ENCODE assay signal across 1 cellular context in genomic region chr11:127074151-127074761, GRCh38.
TF ChIP-seq lines count a peak whose summit lies in the region.

No MANE protein-coding gene starts in this region.

TF ChIP-seq in GM12878, 131 proteins besides CTCF, POLR2A, EP300 and RAD21 (continued from another document and continues in another):
- TF ChIP-seq, protein P1, sequence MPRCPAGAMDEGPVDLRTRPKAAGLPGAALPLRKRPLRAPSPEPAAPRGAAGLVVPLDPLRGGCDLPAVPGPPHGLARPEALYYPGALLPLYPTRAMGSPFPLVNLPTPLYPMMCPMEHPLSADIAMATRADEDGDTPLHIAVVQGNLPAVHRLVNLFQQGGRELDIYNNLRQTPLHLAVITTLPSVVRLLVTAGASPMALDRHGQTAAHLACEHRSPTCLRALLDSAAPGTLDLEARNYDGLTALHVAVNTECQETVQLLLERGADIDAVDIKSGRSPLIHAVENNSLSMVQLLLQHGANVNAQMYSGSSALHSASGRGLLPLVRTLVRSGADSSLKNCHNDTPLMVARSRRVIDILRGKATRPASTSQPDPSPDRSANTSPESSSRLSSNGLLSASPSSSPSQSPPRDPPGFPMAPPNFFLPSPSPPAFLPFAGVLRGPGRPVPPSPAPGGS (IDR thresholded peaks at IDR 0.05; ENCODE audit: borderline replicate concordance, insufficient read depth, low read depth, low read length, poor library complexity, severe bottlenecking) = no peak
- no peak for TF ChIP-seq SREBF1 (IDR thresholded peaks at IDR 0.05; ENCODE audit: low read length)
- TF ChIP-seq MEF2A (IDR thresholded peaks at IDR 0.05; ENCODE audit: insufficient read depth, low read depth, low read length) = no peak
- no peak for TF ChIP-seq SIN3A (IDR thresholded peaks at IDR 0.05; ENCODE audit: low read depth, low read length)
- TF ChIP-seq IKZF1 (conservative IDR thresholded peaks at IDR 0.05) = peak; percentile 57
- peak; percentile 89 for TF ChIP-seq PBX3 (IDR thresholded peaks at IDR 0.05; ENCODE audit: insufficient replicate concordance, low read depth, low read length)
- TF ChIP-seq NRF1 (conservative IDR thresholded peaks at IDR 0.05; ENCODE audit: low read depth, low read length) = no peak
- TF ChIP-seq TBL1XR1 (IDR thresholded peaks at IDR 0.05; ENCODE audit: low read depth, low read length) = no peak
- no peak for TF ChIP-seq CHD1 (IDR thresholded peaks at IDR 0.05; ENCODE audit: low read depth, low read length)
- peak; percentile 92 for TF ChIP-seq RUNX3 (IDR thresholded peaks at IDR 0.05; ENCODE audit: low read length)
- peak; percentile 57 to 76 for TF ChIP-seq IKZF2 (IDR thresholded peaks at IDR 0.05)
- TF ChIP-seq SIX5 (IDR thresholded peaks at IDR 0.05; ENCODE audit: low read depth, low read length, severe bottlenecking) = no peak
- TF ChIP-seq IRF5 (IDR thresholded peaks at IDR 0.05; ENCODE audit: borderline replicate concordance) = no peak
- TF ChIP-seq PRDM15 (CRISPR knock-in tag; IDR thresholded peaks at IDR 0.05) = no peak
- TF ChIP-seq PAX8 (IDR thresholded peaks at IDR 0.05) = no peak
- no peak for TF ChIP-seq POU2F2 (IDR thresholded peaks at IDR 0.05; ENCODE audit: borderline replicate concordance, low read depth, low read length)
- TF ChIP-seq MEF2B (IDR thresholded peaks at IDR 0.05; ENCODE audit: partially characterized antibody, poor library complexity, severe bottlenecking) = peak; percentile 61
- TF ChIP-seq MTA2 (IDR thresholded peaks at IDR 0.05; ENCODE audit: low read depth) = peak; percentile 79
- no peak for TF ChIP-seq CEBPB (IDR thresholded peaks at IDR 0.05; ENCODE audit: borderline replicate concordance in 1 of 2, low read depth in 2 of 2, low read length in 2 of 2)
- TF ChIP-seq NFYA (IDR thresholded peaks at IDR 0.05; ENCODE audit: borderline replicate concordance, low read depth, low read length) = no peak
- no peak for TF ChIP-seq E2F4 (IDR thresholded peaks at IDR 0.05; ENCODE audit: low read depth, low read length)
- TF ChIP-seq IRF3 (IDR thresholded peaks at IDR 0.05) = no peak
- TF ChIP-seq MYC (IDR thresholded peaks at IDR 0.05; ENCODE audit: insufficient read depth, insufficient read length, insufficient replicate concordance, low read length, severe bottlenecking) = no peak
- no peak for TF ChIP-seq ETV6 (conservative IDR thresholded peaks at IDR 0.05 in 1 of 2, IDR thresholded peaks at IDR 0.05 in 1 of 2; ENCODE audit: borderline replicate concordance in 1 of 2, low read depth in 1 of 2)
- TF ChIP-seq ZNF687 (IDR thresholded peaks at IDR 0.05) = no peak
- no peak for TF ChIP-seq WRNIP1 (IDR thresholded peaks at IDR 0.05; ENCODE audit: borderline replicate concordance, low read depth, low read length)
- no peak for TF ChIP-seq HDAC6 (IDR thresholded peaks at IDR 0.05; ENCODE audit: unreplicated experiment)
- TF ChIP-seq CREM (IDR thresholded peaks at IDR 0.05; ENCODE audit: low read depth) = peak; percentile 16; the same call in 1 of the 2 replicates
- peak; percentile 100 for TF ChIP-seq TCF3 (IDR thresholded peaks at IDR 0.05; ENCODE audit: borderline replicate concordance, insufficient read depth, low read depth, low read length)
- TF ChIP-seq PAX5 (IDR thresholded peaks at IDR 0.05; ENCODE audit: borderline replicate concordance, low read depth, low read length) = peak; percentile 69; the same call in 1 of the 2 replicates
- TF ChIP-seq MXI1 (IDR thresholded peaks at IDR 0.05; ENCODE audit: low read depth, low read length) = no peak
- no peak for TF ChIP-seq SREBF2 (IDR thresholded peaks at IDR 0.05; ENCODE audit: low read length)
- TF ChIP-seq, protein P2, sequence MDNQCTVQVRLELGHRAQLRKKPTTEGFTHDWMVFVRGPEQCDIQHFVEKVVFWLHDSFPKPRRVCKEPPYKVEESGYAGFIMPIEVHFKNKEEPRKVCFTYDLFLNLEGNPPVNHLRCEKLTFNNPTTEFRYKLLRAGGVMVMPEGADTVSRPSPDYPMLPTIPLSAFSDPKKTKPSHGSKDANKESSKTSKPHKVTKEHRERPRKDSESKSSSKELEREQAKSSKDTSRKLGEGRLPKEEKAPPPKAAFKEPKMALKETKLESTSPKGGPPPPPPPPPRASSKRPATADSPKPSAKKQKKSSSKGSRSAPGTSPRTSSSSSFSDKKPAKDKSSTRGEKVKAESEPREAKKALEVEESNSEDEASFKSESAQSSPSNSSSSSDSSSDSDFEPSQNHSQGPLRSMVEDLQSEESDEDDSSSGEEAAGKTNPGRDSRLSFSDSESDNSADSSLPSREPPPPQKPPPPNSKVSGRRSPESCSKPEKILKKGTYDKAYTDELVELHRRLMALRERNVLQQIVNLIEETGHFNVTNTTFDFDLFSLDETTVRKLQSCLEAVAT (IDR thresholded peaks at IDR 0.05) = peak; percentile 93
- TF ChIP-seq NFIC (IDR thresholded peaks at IDR 0.05; ENCODE audit: low read depth, low read length) = 0 out of 2 replicates have a peak, but pooled peaks have one; percentile 18
- no peak for TF ChIP-seq ZNF384 (IDR thresholded peaks at IDR 0.05; ENCODE audit: borderline replicate concordance, low read depth, low read length)
- 0 out of 2 replicates have a peak, but pooled peaks have one; percentile 19 for TF ChIP-seq BMI1 (IDR thresholded peaks at IDR 0.05; ENCODE audit: borderline replicate concordance)
- no peak for TF ChIP-seq FOXM1 (IDR thresholded peaks at IDR 0.05; ENCODE audit: low read depth, low read length)
- TF ChIP-seq ZNF274 (IDR thresholded peaks at IDR 0.05; ENCODE audit: insufficient read depth, insufficient read length) = no peak
- no peak for TF ChIP-seq POLR2AphosphoS5 (IDR thresholded peaks at IDR 0.05; ENCODE audit: low read length)
- no peak for TF ChIP-seq CHD4 (IDR thresholded peaks at IDR 0.05)
- TF ChIP-seq, protein P3, sequence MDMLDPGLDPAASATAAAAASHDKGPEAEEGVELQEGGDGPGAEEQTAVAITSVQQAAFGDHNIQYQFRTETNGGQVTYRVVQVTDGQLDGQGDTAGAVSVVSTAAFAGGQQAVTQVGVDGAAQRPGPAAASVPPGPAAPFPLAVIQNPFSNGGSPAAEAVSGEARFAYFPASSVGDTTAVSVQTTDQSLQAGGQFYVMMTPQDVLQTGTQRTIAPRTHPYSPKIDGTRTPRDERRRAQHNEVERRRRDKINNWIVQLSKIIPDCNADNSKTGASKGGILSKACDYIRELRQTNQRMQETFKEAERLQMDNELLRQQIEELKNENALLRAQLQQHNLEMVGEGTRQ (IDR thresholded peaks at IDR 0.05; ENCODE audit: borderline replicate concordance, low read depth, low read length) = no peak
- TF ChIP-seq PKNOX1 (IDR thresholded peaks at IDR 0.05) = peak; percentile 75
- TF ChIP-seq NR2F1 (conservative IDR thresholded peaks at IDR 0.05) = peak; percentile 84
- TF ChIP-seq USF1 (IDR thresholded peaks at IDR 0.05; ENCODE audit: borderline replicate concordance, extremely low read length, insufficient read depth, low read depth, low read length) = no peak
- peak; percentile 86 for TF ChIP-seq IRF4 (IDR thresholded peaks at IDR 0.05; ENCODE audit: low read depth, low read length)
- TF ChIP-seq RFX5 (IDR thresholded peaks at IDR 0.05; ENCODE audit: low read depth, low read length) = no peak
